ENCODE assay signal across 14 cellular contexts in genomic region chr1:36761073-36761472, GRCh38.
DNase-seq lines count a peak whose midpoint lies in the region; ATAC-seq lines count a peak whose summit lies in the region.
"Had no signal": no experiment of that assay in that cellular context is flagged by ENCODE, and none has a peak within 500 bp of the region (broad histone marks: within the 10 kb centered on the region; RNA-seq: fewer than 3 reads in every experiment).

No MANE protein-coding gene starts in this region.

- peak; percentile 47 for DNase-seq in cardiac septum (ENCODE audit: low spot score)
- DNase-seq in left cardiac atrium: no peak
- DNase-seq in dermis blood vessel endothelial cell: peak; percentile 61
- peak; percentile 73 to 81 for DNase-seq in lung microvascular endothelial cell (ENCODE audit: low read depth in 2 of 2)
- DNase-seq in pons (ENCODE audit: low spot score): no peak
- no peak for DNase-seq in UCSD-AML1 (lab: John Stamatoyannopoulos, UW; ENCODE audit: unreplicated experiment)
- no peak for DNase-seq in OCI-M2 (lab: John Stamatoyannopoulos, UW; ENCODE audit: unreplicated experiment)
- DNase-seq: DMS79 treated with DMSO at 0.1 percent for 48 hours, HCEC 1CT, Kasumi-1, NCI-H1105, NCI-H2227 treated with DMSO at 0.1 percent for 48 hours, NCI-H524 treated with DMSO at 0.1 percent for 48 hours had no signal

- intact Hi-C loops in cardiac septum (cut with DNase I): no loop called here
- intact Hi-C loops in left cardiac atrium (cut with DNase I): no loop called here

- no peak for ATAC-seq in left cardiac atrium
- ATAC-seq: Panc1 had no signal

Comparison
In these comparisons a context has a peak if more than half of its experiments do, and no peak if none do; other contexts are left out.
1. DNase-seq: peak in cardiac septum (single experiment), dermis blood vessel endothelial cell (single experiment) and lung microvascular endothelial cell (2 of 2); none in left cardiac atrium (single experiment), pons (single experiment), UCSD-AML1 (single experiment) and OCI-M2 (single experiment).